In the genomic region with DNA sequence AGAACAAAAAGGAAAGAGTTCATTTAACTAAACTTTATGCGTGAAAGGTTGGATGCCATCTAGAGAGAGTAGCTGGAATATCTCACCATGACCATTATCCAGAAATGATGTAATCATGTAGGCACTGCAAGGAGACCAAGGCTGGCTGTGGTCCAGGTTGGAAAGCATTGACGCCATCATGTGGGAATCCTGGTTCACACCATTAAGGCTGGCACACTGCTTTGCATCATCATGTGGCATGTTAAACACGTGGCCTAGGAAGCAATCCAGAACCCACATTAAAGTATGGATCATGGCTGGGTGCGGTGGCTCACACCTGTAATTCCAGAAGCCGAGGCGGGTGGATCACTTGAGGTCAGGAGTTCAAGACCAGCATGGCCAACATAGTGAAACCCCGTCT, we compare ENCODE assay signal across 9 cellular contexts. TPM values are rescaled to one million over a fixed set of nuclear protein-coding genes. Genes with fewer than 3 reads are reported as not detected.
DNase-seq lines count a peak whose midpoint lies in the region; TF ChIP-seq lines count a peak whose summit lies in the region.
"Had no signal": no experiment of that assay in that cellular context is flagged by ENCODE, and none has a peak within 500 bp of the region (broad histone marks: within the 10 kb centered on the region; RNA-seq: fewer than 3 reads in every experiment).

No MANE protein-coding gene starts in this region.

- H3K27me3 ChIP-seq in vagina (no peaks in the 10 kb centered on the region), PC-9 (ENCODE audit: insufficient read depth, low read depth) (no peaks in the 10 kb centered on the region)

- H3K36me3 ChIP-seq in vagina: peaks cover 7 to 64% of the 10 kb centered on the region in 2 donors
- no peaks in the 10 kb centered on the region for H3K36me3 ChIP-seq in PC-9 (ENCODE audit: low read depth)

- H3F3A ChIP-seq in PC-9 (ENCODE audit: insufficient read depth, low read depth): no peaks in the 10 kb centered on the region

- H3K9me2 ChIP-seq in PC-9 (ENCODE audit: insufficient read depth): no peaks in the 10 kb centered on the region

- H3K27ac ChIP-seq in vagina: peak overlapping the region; percentile 97
- H3K27ac ChIP-seq in PC-9: no peak overlapping the region

- H3K4me1 ChIP-seq in vagina (peaks cover 47% of the 10 kb centered on the region), PC-9 (replicated peaks; ENCODE audit: insufficient read depth) (0 out of 2 replicates have a peak, but pooled peaks cover 3% of the 10 kb centered on the region)

- TF ChIP-seq POLR2A in vagina (IDR thresholded peaks at IDR 0.05): no peak

- intact Hi-C loops in vagina (cut with DNase I): loop anchor here (5.0 kb wide), 2 partner anchors 44 to 69 kb away; no protein-coding TSS in a partner anchor
- intact Hi-C loops in PC-9 (cut with micrococcal nuclease; ENCODE audit: unreplicated experiment): no loop called here

- H3K4me1 Mint-ChIP-seq in T-helper 1 cell treated with Interleukin-12 subunit alpha and Interleukin-12 subunit beta and Interleukin-4 antibody, amounts not matched to agents 30 μg/mL and 1 μg/mL, for 36 hours (ENCODE audit: low read depth): peaks cover 28% of the 10 kb centered on the region

- peaks cover 33% of the 10 kb centered on the region for H3K36me3 Mint-ChIP-seq in T-helper 1 cell treated with Interleukin-12 subunit alpha and Interleukin-12 subunit beta and Interleukin-4 antibody, amounts not matched to agents 30 μg/mL and 1 μg/mL, for 36 hours (ENCODE audit: low read depth)

- H4K20me1 ChIP-seq in PC-9 (ENCODE audit: insufficient read depth): no peaks in the 10 kb centered on the region

- peak overlapping the region; percentile 57 for H3K27ac Mint-ChIP-seq in T-helper 1 cell treated with Interleukin-12 subunit alpha and Interleukin-12 subunit beta and Interleukin-4 antibody, amounts not matched to agents 30 μg/mL and 1 μg/mL, for 36 hours

- H3K27me3 Mint-ChIP-seq in T-helper 1 cell treated with Interleukin-12 subunit alpha and Interleukin-12 subunit beta and Interleukin-4 antibody, amounts not matched to agents 30 μg/mL and 1 μg/mL, for 36 hours (ENCODE audit: low read depth): peaks cover 31% of the 10 kb centered on the region

- no peak for DNase-seq in T-helper 1 cell
- DNase-seq in astrocyte of the spinal cord (ENCODE audit: low read depth, low spot score): peak; percentile 80
- DNase-seq in kidney glomerular epithelial cell (lab: John Stamatoyannopoulos, UW): peak; percentile 86
- DNase-seq in vagina (ENCODE audit: extremely low spot score in 2 of 2): no peak
- no peak for DNase-seq in GDM1 (lab: John Stamatoyannopoulos, UW)
- DNase-seq in SK-N-DZ (ENCODE audit: low spot score): no peak
- no peak for DNase-seq in PC-9
- DNase-seq: AML-193 had no signal

- in situ Hi-C loops in astrocyte of the spinal cord (cut with HindIII; ENCODE audit: low sequenced_read_pairs): no loop called here

- peak overlapping the region; percentile 57 for H3K4me3 Mint-ChIP-seq in T-helper 1 cell treated with Interleukin-12 subunit alpha and Interleukin-12 subunit beta and Interleukin-4 antibody, amounts not matched to agents 30 μg/mL and 1 μg/mL, for 36 hours

- no TSS peak for BruUV-seq in PC-9 (replicated peaks; lab: Mats Ljungman, UMichigan)

- POLR2A ChIA-PET in PC-9 (lab: Charles Lee; ENCODE audit: unreplicated experiment): no interaction called here

- H2AFZ ChIP-seq in PC-9: no peak overlapping the region

- H3K9me3 ChIP-seq in vagina: no peaks in the 10 kb centered on the region
- no peaks in the 10 kb centered on the region for H3K9me3 ChIP-seq in PC-9 (ENCODE audit: insufficient read depth, low read depth)

- CTCF ChIA-PET in PC-9 (lab: Charles Lee): no interaction called here

- H3K4me3 ChIP-seq in astrocyte of the spinal cord (ENCODE audit: low read depth, low read length) (no peak overlapping the region), vagina (peak overlapping the region in 1 of 2 donors; percentile 86), PC-9 (no peak overlapping the region)

- TF ChIP-seq CTCF in astrocyte of the spinal cord (IDR thresholded peaks at IDR 0.05; ENCODE audit: low read depth, low read length): no peak
- TF ChIP-seq CTCF in vagina (IDR thresholded peaks at IDR 0.05): no peak
- no peak for TF ChIP-seq CTCF in PC-9 (conservative IDR thresholded peaks at IDR 0.05)

- no peaks in the 10 kb centered on the region for H3K79me2 ChIP-seq in PC-9 (ENCODE audit: low read depth)

- no peak overlapping the region for H3K4me2 ChIP-seq in PC-9

- H3K9me3 Mint-ChIP-seq in T-helper 1 cell treated with Interleukin-12 subunit alpha and Interleukin-12 subunit beta and Interleukin-4 antibody, amounts not matched to agents 30 μg/mL and 1 μg/mL, for 36 hours: no peaks in the 10 kb centered on the region

RNA-seq across cellular contexts. Expression of gene ADAMTS1, which starts 4.3 kb away (rescaled TPM):
- total RNA-seq in vagina (241 TPM), PC-9 (2021) (0.26 and 0.30 TPM in 2 replicates)
- 2.8 and 3.2 TPM in 2 replicates for polyA plus RNA-seq in SK-N-DZ (2014; cell fraction: cytosol; rRNA removed)
- 6.7 and 8.8 TPM in 2 replicates for polyA plus RNA-seq in SK-N-DZ (2014; cell fraction: nucleus; rRNA removed)

Comparison
In these comparisons a context has a peak if more than half of its experiments do, and no peak if none do; other contexts are left out.
1. DNase-seq: peak in astrocyte of the spinal cord (single experiment) and kidney glomerular epithelial cell (single experiment); none in T-helper 1 cell (0 of 5), vagina (0 of 2), GDM1 (single experiment), SK-N-DZ (single experiment) and PC-9 (0 of 2).
2. RNA of gene ADAMTS1, which starts 4.3 kb away (total RNA-seq): 241 TPM in vagina (single experiment); 0.26 to 0.30 TPM in PC-9; every median in the first group is over 100 times any median in the second.